Comparison of ENCODE assay signal across 1 cellular context in the genomic region with DNA sequence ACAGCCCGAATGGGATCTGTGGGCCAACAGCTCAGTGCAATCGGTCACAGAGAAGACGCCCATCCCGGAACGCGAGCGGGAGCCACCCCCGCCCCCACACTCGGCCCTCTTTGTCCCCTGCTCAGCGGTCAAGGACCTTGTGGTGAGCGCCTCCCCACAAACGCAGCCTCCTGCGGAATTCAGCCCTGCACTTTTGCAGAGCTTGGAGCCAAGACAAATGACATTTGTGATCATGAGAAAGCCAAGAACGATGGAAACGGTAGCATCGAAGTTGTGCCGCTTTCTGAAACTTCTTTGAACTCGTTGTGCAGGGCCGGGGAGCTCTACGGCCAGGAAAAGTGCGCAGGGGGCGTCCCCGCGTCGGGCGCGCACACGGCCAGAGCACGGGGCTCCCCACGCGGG.
TF ChIP-seq lines count a peak whose summit lies in the region.

No MANE protein-coding gene starts in this region.

TF ChIP-seq in SK-N-SH, 30 proteins besides CTCF, POLR2A, EP300 and RAD21:
- TF ChIP-seq TCF12 (IDR thresholded peaks at IDR 0.05) (no peak), SMC3 (IDR thresholded peaks at IDR 0.05; ENCODE audit: low read depth, low read length) (no peak), FOSL2 (IDR thresholded peaks at IDR 0.05; ENCODE audit: borderline replicate concordance, low read depth) (no peak), NRF1 (IDR thresholded peaks at IDR 0.05; ENCODE audit: low read depth, low read length) (no peak), CHD2 (IDR thresholded peaks at IDR 0.05; ENCODE audit: low read length, partially characterized antibody) (no peak), EZH2phosphoT487 (IDR thresholded peaks at IDR 0.05; ENCODE audit: borderline replicate concordance, low read depth) (no peak)
- TF ChIP-seq, protein P1, sequence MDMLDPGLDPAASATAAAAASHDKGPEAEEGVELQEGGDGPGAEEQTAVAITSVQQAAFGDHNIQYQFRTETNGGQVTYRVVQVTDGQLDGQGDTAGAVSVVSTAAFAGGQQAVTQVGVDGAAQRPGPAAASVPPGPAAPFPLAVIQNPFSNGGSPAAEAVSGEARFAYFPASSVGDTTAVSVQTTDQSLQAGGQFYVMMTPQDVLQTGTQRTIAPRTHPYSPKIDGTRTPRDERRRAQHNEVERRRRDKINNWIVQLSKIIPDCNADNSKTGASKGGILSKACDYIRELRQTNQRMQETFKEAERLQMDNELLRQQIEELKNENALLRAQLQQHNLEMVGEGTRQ (IDR thresholded peaks at IDR 0.05; ENCODE audit: borderline replicate concordance, low read depth, low read length): no peak
- TF ChIP-seq, protein P2, sequence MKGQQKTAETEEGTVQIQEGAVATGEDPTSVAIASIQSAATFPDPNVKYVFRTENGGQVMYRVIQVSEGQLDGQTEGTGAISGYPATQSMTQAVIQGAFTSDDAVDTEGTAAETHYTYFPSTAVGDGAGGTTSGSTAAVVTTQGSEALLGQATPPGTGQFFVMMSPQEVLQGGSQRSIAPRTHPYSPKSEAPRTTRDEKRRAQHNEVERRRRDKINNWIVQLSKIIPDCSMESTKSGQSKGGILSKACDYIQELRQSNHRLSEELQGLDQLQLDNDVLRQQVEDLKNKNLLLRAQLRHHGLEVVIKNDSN (IDR thresholded peaks at IDR 0.05; ENCODE audit: borderline replicate concordance, low read depth): no peak
